In the genomic region with DNA sequence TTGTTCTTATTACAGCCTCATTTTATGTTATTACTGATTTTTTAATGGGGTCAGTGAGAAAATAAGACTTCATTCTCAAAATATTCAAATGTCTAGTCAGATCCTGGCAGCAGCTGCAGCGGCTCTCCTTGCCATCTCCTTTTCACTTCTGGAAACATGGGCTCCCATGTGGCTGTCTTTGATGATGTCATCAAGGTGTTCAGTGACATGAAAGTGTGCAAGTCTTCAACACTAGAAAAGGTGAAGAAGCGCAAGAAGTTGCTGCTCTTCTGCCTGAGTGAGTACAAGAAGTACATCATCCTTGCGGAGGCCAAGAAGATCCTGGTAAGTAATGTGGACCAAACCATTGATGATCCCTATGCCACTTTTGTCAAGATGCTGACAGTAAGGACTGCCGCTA, we compare ENCODE assay signal across 14 cellular contexts. TPM values are rescaled to one million over a fixed set of nuclear protein-coding genes. Genes with fewer than 3 reads are reported as not detected.
DNase-seq lines count a peak whose midpoint lies in the region; ATAC-seq, FAIRE-seq and TF ChIP-seq lines count a peak whose summit lies in the region.
"Had no signal": no experiment of that assay in that cellular context is flagged by ENCODE, and none has a peak within 500 bp of the region (broad histone marks: within the 10 kb centered on the region; RNA-seq: fewer than 3 reads in every experiment).

No MANE protein-coding gene starts in this region.

- TF ChIP-seq POLR2A in HepG2 (IDR thresholded peaks at IDR 0.05; ENCODE audit: insufficient read depth in 1 of 2, low read depth in 2 of 2, low read length in 2 of 2) (no peak), right lobe of liver (IDR thresholded peaks at IDR 0.05) (no peak)

- intact Hi-C loops in HepG2 (cut with micrococcal nuclease; ENCODE audit: unreplicated experiment) (no loop called here), right lobe of liver (cut with DNase I) (no loop called here)

- no peak for TF ChIP-seq EP300 in HepG2 (IDR thresholded peaks at IDR 0.05; ENCODE audit: low read depth in 2 of 2, low read length in 2 of 2)
- no peak for TF ChIP-seq EP300 in HepG2 (CRISPR knock-in tag; IDR thresholded peaks at IDR 0.05; ENCODE audit: borderline replicate concordance)

- H3K4me3 ChIP-seq in HepG2 (replicated peaks in 1 of 3; ENCODE audit: insufficient read depth in 1 of 3, low read depth in 2 of 3, low read length in 3 of 3), result no peak overlapping the region
- H3K4me3 ChIP-seq in right lobe of liver, result no peak overlapping the region
- no peak overlapping the region for H3K4me3 ChIP-seq in WERI-Rb-1 (ENCODE audit: low read depth, low read length)

- H3K36me3 Mint-ChIP-seq in type B pancreatic cell, result no peaks in the 10 kb centered on the region

- POLR2A ChIA-PET in HepG2 (lab: Yijun Ruan, JAX), result no interaction called here

- no peak for DNase-seq in HepG2 (ENCODE audit: low spot score)
- no peak for DNase-seq in right lobe of liver
- DNase-seq in WERI-Rb-1, result no peak
- DNase-seq in epithelial cell of prostate (ENCODE audit: low read depth, low spot score), result no peak
- DNase-seq in type B pancreatic cell (ENCODE audit: extremely low spot score, unreplicated experiment), result no peak
- no peak for DNase-seq in glomerular visceral epithelial cell (ENCODE audit: extremely low spot score)
- no peak for DNase-seq in NCI-H2227 treated with DMSO at 0.1 percent for 48 hours (lab: John Stamatoyannopoulos, UW)
- no peak for DNase-seq in Kasumi-1 (lab: John Stamatoyannopoulos, UW)
- DNase-seq: Karpas-422, NCI-H1105, NCI-H187 treated with DMSO at 0.1 percent for 48 hours, NCI-H446, SHP77 treated with DMSO at 0.1 percent for 48 hours had no signal

- H3K9me3 Mint-ChIP-seq in type B pancreatic cell, result peaks cover 5% of the 10 kb centered on the region
- H3K9me3 Mint-ChIP-seq: CD4-positive, CD25-positive, alpha-beta regulatory T cell had no signal

- H3K36me3 ChIP-seq in HepG2 (replicated peaks in 1 of 2; ENCODE audit: control insufficient read depth in 1 of 2, insufficient read depth in 2 of 2, low read length in 2 of 2), result no peaks in the 10 kb centered on the region
- H3K36me3 ChIP-seq in right lobe of liver, result no peaks in the 10 kb centered on the region
- no peaks in the 10 kb centered on the region for H3K36me3 ChIP-seq in WERI-Rb-1

- TF ChIP-seq CTCF in HepG2 (CRISPR knock-in tag; IDR thresholded peaks at IDR 0.05) (no peak), right lobe of liver (IDR thresholded peaks at IDR 0.05) (no peak), WERI-Rb-1 (IDR thresholded peaks at IDR 0.05; ENCODE audit: low read depth, low read length) (no peak), type B pancreatic cell (conservative IDR thresholded peaks at IDR 0.05) (no peak)

- no peak for ATAC-seq in HepG2
- no peak for ATAC-seq in right lobe of liver

- H3K27me3 Mint-ChIP-seq in type B pancreatic cell, result no peaks in the 10 kb centered on the region
- H3K27me3 Mint-ChIP-seq: CD4-positive, CD25-positive, alpha-beta regulatory T cell had no signal

- no peaks in the 10 kb centered on the region for H3K79me2 ChIP-seq in HepG2 (ENCODE audit: insufficient read depth, low read length)

- WGBS in HepG2 (ENCODE audit: low lambda C conversion rate), result 98% methylated on average over 4 of the region's 4 CpGs
- 89% methylated on average over 3 of the region's 4 CpGs for WGBS in right lobe of liver (ENCODE audit: insufficient coverage, low coverage, low lambda C conversion rate, missing lambda C conversion rate)

- TSS peak; percentile 97 for BruUV-seq in HepG2 (replicated peaks; lab: Mats Ljungman, UMichigan)

- H4K20me1 ChIP-seq in HepG2 (ENCODE audit: insufficient read depth, low read length), result no peaks in the 10 kb centered on the region

- H3K9ac ChIP-seq in HepG2 (ENCODE audit: insufficient read depth, low read depth, low read length), result no peak overlapping the region

- H3K9me3 ChIP-seq in HepG2 (ENCODE audit: low read length), result no peaks in the 10 kb centered on the region
- no peaks in the 10 kb centered on the region for H3K9me3 ChIP-seq in right lobe of liver
- H3K9me3 ChIP-seq in WERI-Rb-1 (ENCODE audit: severe bottlenecking), result no peaks in the 10 kb centered on the region

- peaks cover 9% of the 10 kb centered on the region for H3K4me1 Mint-ChIP-seq in type B pancreatic cell (ENCODE audit: unreplicated experiment)
- H3K4me1 Mint-ChIP-seq: CD4-positive, CD25-positive, alpha-beta regulatory T cell had no signal

- in situ Hi-C loops in HepG2 (cut with HindIII; ENCODE audit: extremely low pct_ligation_motif_present, low pct_unique_long_range_greater_than_20kb), result no loop called here

- no peak overlapping the region for H3K4me3 Mint-ChIP-seq in type B pancreatic cell
- H3K4me3 Mint-ChIP-seq: CD4-positive, CD25-positive, alpha-beta regulatory T cell had no signal

- no peak overlapping the region for H3K4me2 ChIP-seq in HepG2 (ENCODE audit: low read depth, low read length)

- no peak for TF ChIP-seq RAD21 in HepG2 (CRISPR knock-in tag; IDR thresholded peaks at IDR 0.05)

- FAIRE-seq in HepG2 (lab: Jason Lieb, UNC), result no peak

- no peaks in the 10 kb centered on the region for H3K27me3 ChIP-seq in HepG2 (ENCODE audit: control insufficient read depth in 1 of 2, insufficient read depth in 2 of 2, low read length in 2 of 2)
- H3K27me3 ChIP-seq in right lobe of liver, result no peaks in the 10 kb centered on the region
- H3K27me3 ChIP-seq in WERI-Rb-1 (ENCODE audit: insufficient read depth, low read depth, severe bottlenecking), result no peaks in the 10 kb centered on the region

- CTCF ChIA-PET in HepG2 (lab: Yijun Ruan, JAX; ENCODE audit: low intra/inter-chr PET ratio, low total read pairs), result no interaction called here

- peak overlapping the region; percentile 31 for H3K27ac ChIP-seq in HepG2 (ENCODE audit: extremely low read length, insufficient read depth, low read length)
- H3K27ac ChIP-seq in right lobe of liver, result no peak overlapping the region
- peak overlapping the region; percentile 30; the same call in 1 of the 2 replicates for H3K27ac ChIP-seq in WERI-Rb-1
- H3K27ac ChIP-seq in epithelial cell of prostate, result peak overlapping the region; percentile 88

- H3K4me1 ChIP-seq in HepG2 (ENCODE audit: insufficient read depth, low read length) (peaks cover 21% of the 10 kb centered on the region), right lobe of liver (no peaks in the 10 kb centered on the region)

- H3K27ac Mint-ChIP-seq in type B pancreatic cell, result peak overlapping the region; percentile 39
- H3K27ac Mint-ChIP-seq: CD4-positive, CD25-positive, alpha-beta regulatory T cell had no signal

- no peak overlapping the region for H2AFZ ChIP-seq in HepG2 (ENCODE audit: low read length)

RNA-seq across cellular contexts. Expression of gene KLLN, which starts 19.6 kb away (rescaled TPM):
- total RNA-seq in HepG2 (2016; rRNA removed; fragmentation: Illumina TruSeq; extraction: Trizol) (0.39 and 0.44 TPM in 2 replicates), right lobe of liver (under 1 TPM in 5 of 6 experiments, not detected in 1; 0.24 to 0.53 (median 0.34) TPM), type B pancreatic cell (ENCODE audit: low replicate concordance) (1.4 and 2.2 TPM in 2 replicates)
- total RNA-seq in HepG2 (2016; cell fraction: cytosol; rRNA removed; fragmentation: Illumina TruSeq; extraction: Trizol; ENCODE audit: low read depth), result 0.53 and 0.61 TPM in 2 replicates
- total RNA-seq in HepG2 (2016; cell fraction: insoluble cytoplasmic fraction; rRNA removed; fragmentation: Illumina TruSeq; extraction: Trizol), result 0.45 and 0.46 TPM in 2 replicates
- 0.68 and 0.76 TPM in 2 replicates for total RNA-seq in HepG2 (2016; cell fraction: membrane; rRNA removed; fragmentation: Illumina TruSeq; extraction: Trizol)
- total RNA-seq in HepG2 (2016; cell fraction: nucleus; rRNA removed; fragmentation: Illumina TruSeq; extraction: Trizol), result 0.56 and 0.63 TPM in 2 replicates
- 0.08 and 0.12 TPM in 2 replicates for polyA plus RNA-seq in HepG2 (2011; rRNA removed)
- polyA plus RNA-seq in HepG2 (2011; cell fraction: cytosol; rRNA removed), result 0.12 and 0.14 TPM in 2 replicates
- 0.19 and 0.23 TPM in 2 replicates for polyA plus RNA-seq in HepG2 (2011; cell fraction: nucleus; rRNA removed)
- 0.15 and 0.34 TPM in 2 replicates for polyA plus RNA-seq in HepG2 (2012)
- polyA plus RNA-seq in HepG2 (2016; cell fraction: cytosol; fragmentation: Illumina TruSeq; extraction: Trizol; ENCODE audit: low read depth), result 0.06 and 0.10 TPM in 2 replicates
- polyA plus RNA-seq in HepG2 (2016; cell fraction: insoluble cytoplasmic fraction; fragmentation: Illumina TruSeq; extraction: Trizol; ENCODE audit: low read depth), result 0.38 and 0.51 TPM in 2 replicates
- 0.28 and 0.29 TPM in 2 replicates for polyA plus RNA-seq in HepG2 (2016; cell fraction: membrane; fragmentation: Illumina TruSeq; extraction: Trizol; ENCODE audit: low read depth)
- 0.27 TPM in 2 replicates for polyA plus RNA-seq in HepG2 (2016; cell fraction: nucleus; fragmentation: Illumina TruSeq; extraction: Trizol; ENCODE audit: insufficient read depth, low read depth)
- 0.64 and 3.7 TPM in 2 replicates for polyA minus RNA-seq in HepG2 (2011; rRNA and poly(A)+ RNA removed; ENCODE audit: low replicate concordance)
- polyA minus RNA-seq in HepG2 (2011; cell fraction: cytosol; rRNA and poly(A)+ RNA removed), result 0.20 and 0.35 TPM in 2 replicates
- polyA minus RNA-seq in HepG2 (2011; cell fraction: nucleus; rRNA and poly(A)+ RNA removed), result 0.75 and 1.0 TPM in 2 replicates

RNA-seq across cellular contexts. Expression of gene PTEN, which starts 19.7 kb away (rescaled TPM):
- total RNA-seq in HepG2 (2016; rRNA removed; fragmentation: Illumina TruSeq; extraction: Trizol) (53.4 and 61.3 TPM in 2 replicates), right lobe of liver (10 to 100 TPM; 37.5 to 73.7 (median 50.4) TPM), type B pancreatic cell (ENCODE audit: low replicate concordance) (80.6 and 93.1 TPM in 2 replicates)
- total RNA-seq in HepG2 (2016; cell fraction: cytosol; rRNA removed; fragmentation: Illumina TruSeq; extraction: Trizol; ENCODE audit: low read depth), result 82.4 and 88.0 TPM in 2 replicates
- total RNA-seq in HepG2 (2016; cell fraction: insoluble cytoplasmic fraction; rRNA removed; fragmentation: Illumina TruSeq; extraction: Trizol), result 47.2 and 66.2 TPM in 2 replicates
- 81.1 and 107 TPM in 2 replicates for total RNA-seq in HepG2 (2016; cell fraction: membrane; rRNA removed; fragmentation: Illumina TruSeq; extraction: Trizol)
- 127 and 136 TPM in 2 replicates for total RNA-seq in HepG2 (2016; cell fraction: nucleus; rRNA removed; fragmentation: Illumina TruSeq; extraction: Trizol)
- polyA plus RNA-seq in HepG2 (2011; rRNA removed), result 21.4 and 30.3 TPM in 2 replicates
- polyA plus RNA-seq in HepG2 (2011; cell fraction: cytosol; rRNA removed), result 7.0 and 9.2 TPM in 2 replicates
- 16.9 and 17.8 TPM in 2 replicates for polyA plus RNA-seq in HepG2 (2011; cell fraction: nucleus; rRNA removed)
- polyA plus RNA-seq in HepG2 (2012), result 34.8 and 38.6 TPM in 2 replicates
- 34.1 and 35.2 TPM in 2 replicates for polyA plus RNA-seq in HepG2 (2016; cell fraction: cytosol; fragmentation: Illumina TruSeq; extraction: Trizol; ENCODE audit: low read depth)
- polyA plus RNA-seq in HepG2 (2016; cell fraction: insoluble cytoplasmic fraction; fragmentation: Illumina TruSeq; extraction: Trizol; ENCODE audit: low read depth), result 41.9 and 43.9 TPM in 2 replicates
- polyA plus RNA-seq in HepG2 (2016; cell fraction: membrane; fragmentation: Illumina TruSeq; extraction: Trizol; ENCODE audit: low read depth), result 60.0 and 64.3 TPM in 2 replicates
- polyA plus RNA-seq in HepG2 (2016; cell fraction: nucleus; fragmentation: Illumina TruSeq; extraction: Trizol; ENCODE audit: insufficient read depth, low read depth), result 62.6 and 63.9 TPM in 2 replicates
- 18.6 and 85.7 TPM in 2 replicates for polyA minus RNA-seq in HepG2 (2011; rRNA and poly(A)+ RNA removed; ENCODE audit: low replicate concordance)
- polyA minus RNA-seq in HepG2 (2011; cell fraction: cytosol; rRNA and poly(A)+ RNA removed), result 43.6 and 59.8 TPM in 2 replicates
- 255 and 302 TPM in 2 replicates for polyA minus RNA-seq in HepG2 (2011; cell fraction: nucleus; rRNA and poly(A)+ RNA removed)

RNA-seq across cellular contexts. Expression of gene ATAD1, which starts 25.7 kb away (rescaled TPM):
- total RNA-seq in HepG2 (2016; rRNA removed; fragmentation: Illumina TruSeq; extraction: Trizol), result 23.2 and 28.2 TPM in 2 replicates
- total RNA-seq in HepG2 (2016; cell fraction: cytosol; rRNA removed; fragmentation: Illumina TruSeq; extraction: Trizol; ENCODE audit: low read depth), result 4.1 and 4.4 TPM in 2 replicates
- total RNA-seq in HepG2 (2016; cell fraction: insoluble cytoplasmic fraction; rRNA removed; fragmentation: Illumina TruSeq; extraction: Trizol), result 20.5 and 28.2 TPM in 2 replicates
- total RNA-seq in HepG2 (2016; cell fraction: membrane; rRNA removed; fragmentation: Illumina TruSeq; extraction: Trizol), result 9.8 and 11.6 TPM in 2 replicates
- 31.5 and 36.1 TPM in 2 replicates for total RNA-seq in HepG2 (2016; cell fraction: nucleus; rRNA removed; fragmentation: Illumina TruSeq; extraction: Trizol)
- polyA plus RNA-seq in HepG2 (2011; rRNA removed), result 13.2 and 14.9 TPM in 2 replicates
- polyA plus RNA-seq in HepG2 (2011; cell fraction: cytosol; rRNA removed), result 5.7 and 10.9 TPM in 2 replicates
- polyA plus RNA-seq in HepG2 (2011; cell fraction: nucleus; rRNA removed), result 9.2 and 13.6 TPM in 2 replicates
- 28.9 and 35.5 TPM in 2 replicates for polyA plus RNA-seq in HepG2 (2012)
- 1.4 and 1.9 TPM in 2 replicates for polyA plus RNA-seq in HepG2 (2016; cell fraction: cytosol; fragmentation: Illumina TruSeq; extraction: Trizol; ENCODE audit: low read depth)
- 15.9 and 16.5 TPM in 2 replicates for polyA plus RNA-seq in HepG2 (2016; cell fraction: insoluble cytoplasmic fraction; fragmentation: Illumina TruSeq; extraction: Trizol; ENCODE audit: low read depth)
- 5.1 and 5.7 TPM in 2 replicates for polyA plus RNA-seq in HepG2 (2016; cell fraction: membrane; fragmentation: Illumina TruSeq; extraction: Trizol; ENCODE audit: low read depth)
- polyA plus RNA-seq in HepG2 (2016; cell fraction: nucleus; fragmentation: Illumina TruSeq; extraction: Trizol; ENCODE audit: insufficient read depth, low read depth), result 35.9 and 37.6 TPM in 2 replicates
- 8.2 and 36.0 TPM in 2 replicates for polyA minus RNA-seq in HepG2 (2011; rRNA and poly(A)+ RNA removed; ENCODE audit: low replicate concordance)
- 15.2 and 18.0 TPM in 2 replicates for polyA minus RNA-seq in HepG2 (2011; cell fraction: cytosol; rRNA and poly(A)+ RNA removed)
- 45.7 and 51.8 TPM in 2 replicates for polyA minus RNA-seq in HepG2 (2011; cell fraction: nucleus; rRNA and poly(A)+ RNA removed)
- 10 to 100 TPM; 17.4 to 24.2 (median 22.3) TPM for total RNA-seq in right lobe of liver
- 50.1 and 51.5 TPM in 2 replicates for total RNA-seq in type B pancreatic cell (ENCODE audit: low replicate concordance)

Comparison
In these comparisons a context has a peak if more than half of its experiments do, and no peak if none do; other contexts are left out.
1. H3K27ac ChIP-seq: peak in HepG2 (single experiment), WERI-Rb-1 (single experiment) and epithelial cell of prostate (single experiment); none in right lobe of liver (0 of 3).